Comparison of ENCODE assay signal across 8 cellular contexts in the genomic region with DNA sequence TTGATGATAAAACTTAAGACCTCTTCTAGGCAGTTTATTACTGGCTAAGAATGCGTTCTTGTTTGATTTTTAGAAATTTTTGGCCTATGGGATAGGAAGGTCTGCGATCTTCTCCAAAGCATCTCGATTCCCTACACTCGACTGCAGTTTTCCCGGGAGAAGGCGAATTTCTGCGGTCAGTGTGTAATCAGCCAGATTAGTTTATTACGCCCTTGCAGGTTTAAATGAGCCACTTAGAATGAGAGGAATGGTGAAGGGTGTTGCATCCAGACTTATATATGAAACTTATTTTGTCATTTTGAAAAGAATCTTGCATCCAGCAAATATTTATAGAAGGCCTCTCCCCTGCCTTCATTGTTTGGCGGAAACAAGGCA. TPM values are rescaled to one million over a fixed set of nuclear protein-coding genes. Genes with fewer than 3 reads are reported as not detected.
DNase-seq lines count a peak whose midpoint lies in the region; ATAC-seq and TF ChIP-seq lines count a peak whose summit lies in the region.

No MANE protein-coding gene starts in this region.

- no peaks in the 10 kb centered on the region for H3K27me3 ChIP-seq in breast epithelium
- no peaks in the 10 kb centered on the region for H3K27me3 ChIP-seq in lung (ENCODE audit: control insufficient read depth, insufficient read depth)

- H3K9me3 ChIP-seq in breast epithelium, result no peaks in the 10 kb centered on the region
- no peaks in the 10 kb centered on the region for H3K9me3 ChIP-seq in lung (ENCODE audit: control insufficient read depth in 2 of 2, insufficient read depth in 1 of 2, low read length in 1 of 2)

- WGBS in lung, 2 donors, result 58 to 63% methylated on average over 9 of the region's 9 CpGs
- WGBS in urinary bladder, result 38% methylated on average over 9 of the region's 9 CpGs

- CTCF ChIA-PET in MCF 10A (lab: Yijun Ruan, JAX), result no interaction called here

- ATAC-seq in lung (ENCODE audit: insufficient read depth, low FRiP score) (no peak), HG03469 (IDR thresholded peaks at IDR 0.05; ENCODE audit: unreplicated experiment) (no peak), HG02870 (IDR thresholded peaks at IDR 0.05; ENCODE audit: unreplicated experiment) (no peak)

- H3K9me3 Mint-ChIP-seq in MCF 10A (ENCODE audit: unreplicated experiment), result no peaks in the 10 kb centered on the region

- H3K36me3 ChIP-seq in breast epithelium, result no peaks in the 10 kb centered on the region
- no peaks in the 10 kb centered on the region for H3K36me3 ChIP-seq in lung (ENCODE audit: control insufficient read depth in 2 of 2, insufficient read depth in 2 of 2, low read length in 2 of 2)
- no peaks in the 10 kb centered on the region for H3K36me3 ChIP-seq in urinary bladder (ENCODE audit: insufficient read depth)

- H3K4me1 ChIP-seq in breast epithelium (peaks cover 0 to 10% of the 10 kb centered on the region in 2 donors), lung (ENCODE audit: control insufficient read depth in 2 of 2, insufficient read depth in 2 of 2, low read length in 2 of 2) (peaks cover 4 to 16% of the 10 kb centered on the region in 2 donors), urinary bladder (ENCODE audit: insufficient read depth) (no peaks in the 10 kb centered on the region)

- TF ChIP-seq POLR2A in breast epithelium (IDR thresholded peaks at IDR 0.05), result no peak

- DNase-seq in breast epithelium (ENCODE audit: low spot score in 2 of 2) (no peak), MCF 10A (ENCODE audit: unreplicated experiment) (no peak), astrocyte of the hippocampus (ENCODE audit: low read depth, low spot score) (peak; percentile 46), lung (ENCODE audit: low spot score) (no peak), pons (ENCODE audit: low spot score) (no peak)

- no peaks in the 10 kb centered on the region for H3K27me3 Mint-ChIP-seq in MCF 10A (ENCODE audit: insufficient read depth, unreplicated experiment)

- POLR2A ChIA-PET in MCF 10A (lab: Yijun Ruan, JAX), result no interaction called here

- no peaks in the 10 kb centered on the region for H3K4me1 Mint-ChIP-seq in MCF 10A (ENCODE audit: insufficient read depth, unreplicated experiment)

- peak overlapping the region; percentile 97 to 98 for H3K27ac ChIP-seq in breast epithelium
- no peak overlapping the region for H3K27ac ChIP-seq in lung (ENCODE audit: low read depth in 1 of 2, low read length in 1 of 2)
- no peak overlapping the region for H3K27ac ChIP-seq in urinary bladder (ENCODE audit: low read depth)

- no peaks in the 10 kb centered on the region for H3K36me3 Mint-ChIP-seq in MCF 10A (ENCODE audit: insufficient read depth, unreplicated experiment)

- intact Hi-C loops in breast epithelium (cut with DNase I; ENCODE audit: low total_unique reads), result loop anchor here (10.0 kb wide), 1 partner anchor 431 kb away; no protein-coding TSS in a partner anchor
- intact Hi-C loops in MCF 10A (cut with micrococcal nuclease), result no loop called here

- H3K27ac Mint-ChIP-seq in MCF 10A (ENCODE audit: low read depth, unreplicated experiment), result no peak overlapping the region

- peak overlapping the region; percentile 76 to 93 (median 84) for H3K4me3 ChIP-seq in breast epithelium
- H3K4me3 ChIP-seq in lung, result peak overlapping the region; percentile 79
- H3K4me3 ChIP-seq in urinary bladder (ENCODE audit: low read depth, low read length), result peak overlapping the region; percentile 86

- no peak for TF ChIP-seq CTCF in breast epithelium (IDR thresholded peaks at IDR 0.05)
- no peak for TF ChIP-seq CTCF in MCF 10A (IDR thresholded peaks at IDR 0.05; ENCODE audit: unreplicated experiment)
- no peak for TF ChIP-seq CTCF in lung (IDR thresholded peaks at IDR 0.05; ENCODE audit: control extremely low read depth, extremely low read depth)

- BruUV-seq in MCF 10A (replicated peaks; lab: Mats Ljungman, UMichigan), result no TSS peak

- H3K4me3 Mint-ChIP-seq in MCF 10A (ENCODE audit: unreplicated experiment), result no peak overlapping the region

RNA-seq across cellular contexts. Expression of a gene that starts 1.2 kb away (rescaled TPM):
- total RNA-seq in breast epithelium (10 to 100 TPM; 20.8 to 40.2 (median 29.5) TPM), MCF 10A (2022) (not detected in 2 replicates), lung (10 to 100 TPM; 26.4 to 31.5 TPM), urinary bladder (35.3 TPM)
- polyA plus RNA-seq in lung (10 to 100 TPM in 1 of 2 donors, 1 to 10 TPM in 1; 10.0 to 11.1 TPM), urinary bladder (15.2 TPM)

Comparison
In these comparisons a context has a peak if more than half of its experiments do, and no peak if none do; other contexts are left out.
1. RNA of a gene that starts 1.2 kb away (total RNA-seq): 35.3 TPM in urinary bladder (single experiment), 26.4 to 31.5 TPM in lung and 20.8 to 40.2 TPM in breast epithelium; not detected in MCF 10A; every median in the first group is over 10 times any median in the second.
2. H3K27ac ChIP-seq: peak in breast epithelium (2 of 2); none in lung (0 of 2) and urinary bladder (single experiment).
3. Peak in every context shown above with its lines, with median percentiles within 50 percentile points of each other: H3K4me3 ChIP-seq.